ENCODE assay signal across 21 cellular contexts in genomic region chr5:155906046-155906445, GRCh38.
DNase-seq lines count a peak whose midpoint lies in the region; ATAC-seq and TF ChIP-seq lines count a peak whose summit lies in the region.
"Had no signal": no experiment of that assay in that cellular context is flagged by ENCODE, and none has a peak within 500 bp of the region (broad histone marks: within the 10 kb centered on the region; RNA-seq: fewer than 3 reads in every experiment).

No MANE protein-coding gene starts in this region.

- DNase-seq in D341Med (ENCODE audit: low spot score) (peak; percentile 25), NCI-H82 (lab: John Stamatoyannopoulos, UW) (peak; percentile 31), endodermal cell (no peak), NCI-H2196 treated with DMSO at 0.1 percent for 48 hours (lab: John Stamatoyannopoulos, UW; ENCODE audit: unreplicated experiment) (no peak), glutamatergic neuron (no peak)
- DNase-seq: activated CD4-positive, alpha-beta T cell treated with anti-CD3 and anti-CD28 coated beads for 4 hours; activated naive CD4-positive, alpha-beta T cell treated with anti-CD3 and anti-CD28 coated beads, Interleukin-2, amount 10 ng/mL, durations not matched to agents 7 days and 5 days; activated T-cell treated with anti-CD3 and anti-CD28 coated beads, Interleukin-2, amount 50 U/mL, for 48 hours; CD4-positive, alpha-beta memory T cell; naive thymus-derived CD4-positive, alpha-beta T cell; NCI-H187; NCI-H446; retina; stimulated activated CD4-positive, alpha-beta T cell treated with anti-CD3 and anti-CD28 coated beads, Interleukin-4, amount 100 ng/mL, for 24 hours; stimulated activated naive CD4-positive, alpha-beta T cell treated with Interleukin-2 at 50 U/mL for 16 hours; T-helper 1 cell; thyroid gland had no signal

- no peaks in the 10 kb centered on the region for H3K9me3 ChIP-seq in endodermal cell (ENCODE audit: control insufficient read depth, low read length)
- no peaks in the 10 kb centered on the region for H3K9me3 ChIP-seq in gastroesophageal sphincter
- H3K9me3 ChIP-seq: thyroid gland had no signal

- peaks cover 4% of the 10 kb centered on the region for H3K4me1 ChIP-seq in endodermal cell (ENCODE audit: control insufficient read depth, insufficient read depth, low read length)
- no peaks in the 10 kb centered on the region for H3K4me1 ChIP-seq in gastroesophageal sphincter
- H3K4me1 ChIP-seq: thyroid gland had no signal

- H3K36me3 ChIP-seq in endodermal cell (ENCODE audit: control insufficient read depth, insufficient read depth, low read length) (no peaks in the 10 kb centered on the region), gastroesophageal sphincter (no peaks in the 10 kb centered on the region)
- H3K36me3 ChIP-seq: thyroid gland had no signal

- H3K27me3 ChIP-seq in endodermal cell (ENCODE audit: control insufficient read depth, insufficient read depth, low read length, poor library complexity, severe bottlenecking) (no peaks in the 10 kb centered on the region), gastroesophageal sphincter (no peaks in the 10 kb centered on the region)
- H3K27me3 ChIP-seq: thyroid gland had no signal

- no peak overlapping the region for H3K27ac ChIP-seq in endodermal cell (ENCODE audit: low read depth, low read length)
- no peak overlapping the region for H3K27ac ChIP-seq in gastroesophageal sphincter
- H3K27ac ChIP-seq: HL-60, thyroid gland had no signal

- TF ChIP-seq CTCF in endodermal cell (conservative IDR thresholded peaks at IDR 0.05) = peak; percentile 65
- no peak for TF ChIP-seq CTCF in glutamatergic neuron (IDR thresholded peaks at IDR 0.05; ENCODE audit: partially characterized antibody, unreplicated experiment)
- TF ChIP-seq CTCF in gastroesophageal sphincter (IDR thresholded peaks at IDR 0.05) = no peak

- ATAC-seq in GM18502 (IDR thresholded peaks at IDR 0.05; ENCODE audit: poor library complexity, unreplicated experiment) = peak; percentile 56
- ATAC-seq in gastroesophageal sphincter = no peak
- ATAC-seq: naive thymus-derived CD4-positive, alpha-beta T cell had no signal

- TF ChIP-seq POLR2A in gastroesophageal sphincter (IDR thresholded peaks at IDR 0.05) = no peak

- TF ChIP-seq EP300 in gastroesophageal sphincter (IDR thresholded peaks at IDR 0.05) = no peak

- no peak overlapping the region for H3K27ac Mint-ChIP-seq in endodermal cell
- no peak overlapping the region for H3K27ac Mint-ChIP-seq in glutamatergic neuron (ENCODE audit: unreplicated experiment)
- H3K27ac Mint-ChIP-seq: activated naive CD4-positive, alpha-beta T cell treated with anti-CD3 and anti-CD28 coated beads, Interleukin-2, amount 10 ng/mL, durations not matched to agents 7 days and 5 days; dendritic cell treated with granulocyte-macrophage colony-stimulating factor and Interleukin-4, amounts not matched to agents 40 ng/mL and 50 ng/mL, for 4 days; naive thymus-derived CD4-positive, alpha-beta T cell had no signal

- H3K27me3 Mint-ChIP-seq in endodermal cell (ENCODE audit: insufficient read depth) (peaks cover 7% of the 10 kb centered on the region), glutamatergic neuron (ENCODE audit: unreplicated experiment) (peaks cover 3% of the 10 kb centered on the region)
- H3K27me3 Mint-ChIP-seq: activated naive CD4-positive, alpha-beta T cell treated with anti-CD3 and anti-CD28 coated beads, Interleukin-2, amount 10 ng/mL, durations not matched to agents 7 days and 5 days; dendritic cell treated with granulocyte-macrophage colony-stimulating factor and Interleukin-4, amounts not matched to agents 40 ng/mL and 50 ng/mL, for 4 days had no signal

- H3K36me3 Mint-ChIP-seq in endodermal cell (ENCODE audit: low read depth) (no peaks in the 10 kb centered on the region), glutamatergic neuron (ENCODE audit: unreplicated experiment) (no peaks in the 10 kb centered on the region)
- H3K36me3 Mint-ChIP-seq: activated naive CD4-positive, alpha-beta T cell treated with anti-CD3 and anti-CD28 coated beads, Interleukin-2, amount 10 ng/mL, durations not matched to agents 7 days and 5 days; CD4-positive, alpha-beta memory T cell; naive thymus-derived CD4-positive, alpha-beta T cell had no signal

- no peaks in the 10 kb centered on the region for H3K9me3 Mint-ChIP-seq in endodermal cell
- H3K9me3 Mint-ChIP-seq in glutamatergic neuron (ENCODE audit: unreplicated experiment) = no peaks in the 10 kb centered on the region
- H3K9me3 Mint-ChIP-seq: activated naive CD4-positive, alpha-beta T cell treated with anti-CD3 and anti-CD28 coated beads, Interleukin-2, amount 10 ng/mL, durations not matched to agents 7 days and 5 days; CD4-positive, alpha-beta memory T cell; dendritic cell treated with granulocyte-macrophage colony-stimulating factor and Interleukin-4, amounts not matched to agents 40 ng/mL and 50 ng/mL, for 4 days had no signal

- H3K4me3 Mint-ChIP-seq in endodermal cell (no peak overlapping the region), glutamatergic neuron (ENCODE audit: unreplicated experiment) (no peak overlapping the region)
- H3K4me3 Mint-ChIP-seq: activated naive CD4-positive, alpha-beta T cell treated with anti-CD3 and anti-CD28 coated beads, Interleukin-2, amount 10 ng/mL, durations not matched to agents 7 days and 5 days; CD4-positive, alpha-beta memory T cell; dendritic cell treated with granulocyte-macrophage colony-stimulating factor and Interleukin-4, amounts not matched to agents 40 ng/mL and 50 ng/mL, for 4 days; naive thymus-derived CD4-positive, alpha-beta T cell had no signal

- H3K9ac ChIP-seq in endodermal cell (ENCODE audit: extremely low read depth, low read length, poor library complexity, severe bottlenecking) = no peak overlapping the region

- no peak overlapping the region for H3K4me3 ChIP-seq in endodermal cell (ENCODE audit: low read length)
- H3K4me3 ChIP-seq in gastroesophageal sphincter = no peak overlapping the region
- H3K4me3 ChIP-seq: thyroid gland had no signal

- H3K4me1 Mint-ChIP-seq in endodermal cell = peaks cover 18% of the 10 kb centered on the region
- no peaks in the 10 kb centered on the region for H3K4me1 Mint-ChIP-seq in glutamatergic neuron (ENCODE audit: low read depth, unreplicated experiment)
- H3K4me1 Mint-ChIP-seq: activated naive CD4-positive, alpha-beta T cell treated with anti-CD3 and anti-CD28 coated beads, Interleukin-2, amount 10 ng/mL, durations not matched to agents 7 days and 5 days; CD4-positive, alpha-beta memory T cell; naive thymus-derived CD4-positive, alpha-beta T cell had no signal

- 25% methylated on average over 2 of the region's 2 CpGs; no CpG with 5 or more reads in 1 of the 2 experiments for WGBS in endodermal cell (ENCODE audit: insufficient coverage in 1 of 2, insufficient read length in 1 of 2), 2 experiments
- 30 to 40% methylated on average over 2 of the region's 2 CpGs for WGBS in gastroesophageal sphincter (ENCODE audit: low coverage in 1 of 2), 2 donors

Comparison
In these comparisons a context has a peak if more than half of its experiments do, and no peak if none do; other contexts are left out.
1. DNase-seq: peak in D341Med (single experiment) and NCI-H82 (single experiment); none in endodermal cell (single experiment), NCI-H2196 treated with DMSO at 0.1 percent for 48 hours (single experiment) and glutamatergic neuron (single experiment).